Comparison of ENCODE assay signal across 2 cellular contexts in the genomic region with DNA sequence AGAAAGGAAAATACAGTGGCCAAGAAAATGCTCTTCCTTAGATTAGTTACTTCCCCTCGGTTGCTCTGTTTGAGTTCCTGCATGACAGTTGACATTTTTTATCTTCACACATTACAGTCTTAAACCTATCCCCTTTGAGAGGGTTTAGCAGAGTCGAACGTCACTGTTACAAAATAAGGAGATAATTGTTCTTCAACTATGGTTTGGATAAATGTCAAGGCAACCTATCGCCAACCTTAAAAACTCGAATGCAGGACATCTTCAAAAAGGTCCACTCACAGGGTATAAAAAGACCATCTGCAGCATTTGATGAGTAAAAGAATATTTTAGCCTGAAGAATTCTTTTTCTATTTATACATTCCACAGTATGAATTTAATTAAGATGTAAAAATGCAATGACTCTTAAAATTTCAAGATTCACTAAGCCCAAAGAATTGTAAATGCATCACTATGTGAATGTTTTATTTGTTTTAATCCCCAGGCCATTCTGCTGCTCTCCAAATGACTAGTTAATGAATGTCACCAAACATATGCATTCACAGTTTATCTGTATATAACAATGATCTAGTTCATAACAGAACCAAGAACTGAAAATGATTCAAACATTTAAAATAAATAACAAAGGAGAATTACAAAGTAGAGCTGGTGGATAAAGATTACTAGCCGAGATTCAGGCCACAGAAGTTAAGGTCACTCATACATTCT.
TF ChIP-seq lines count a peak whose summit lies in the region.

No MANE protein-coding gene starts in this region.

TF ChIP-seq in SK-N-SH, 30 proteins besides CTCF, POLR2A, EP300 and RAD21 (continued from another document):
- TF ChIP-seq TCF12 (IDR thresholded peaks at IDR 0.05) (no peak), GATA2 (CRISPR knock-in tag; IDR thresholded peaks at IDR 0.05) (no peak), MEF2A (IDR thresholded peaks at IDR 0.05; ENCODE audit: borderline replicate concordance, low read depth) (no peak), TEAD4 (IDR thresholded peaks at IDR 0.05; ENCODE audit: borderline replicate concordance, insufficient read depth) (no peak), YY1 (IDR thresholded peaks at IDR 0.05; ENCODE audit: low read depth) (no peak), FOXM1 (IDR thresholded peaks at IDR 0.05; ENCODE audit: low read depth) (no peak), RXRA (IDR thresholded peaks at IDR 0.05; ENCODE audit: borderline replicate concordance, low read depth) (no peak)
- TF ChIP-seq, protein P1, sequence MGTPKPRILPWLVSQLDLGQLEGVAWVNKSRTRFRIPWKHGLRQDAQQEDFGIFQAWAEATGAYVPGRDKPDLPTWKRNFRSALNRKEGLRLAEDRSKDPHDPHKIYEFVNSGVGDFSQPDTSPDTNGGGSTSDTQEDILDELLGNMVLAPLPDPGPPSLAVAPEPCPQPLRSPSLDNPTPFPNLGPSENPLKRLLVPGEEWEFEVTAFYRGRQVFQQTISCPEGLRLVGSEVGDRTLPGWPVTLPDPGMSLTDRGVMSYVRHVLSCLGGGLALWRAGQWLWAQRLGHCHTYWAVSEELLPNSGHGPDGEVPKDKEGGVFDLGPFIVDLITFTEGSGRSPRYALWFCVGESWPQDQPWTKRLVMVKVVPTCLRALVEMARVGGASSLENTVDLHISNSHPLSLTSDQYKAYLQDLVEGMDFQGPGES (IDR thresholded peaks at IDR 0.05; ENCODE audit: low read depth, low read length) = no peak
- TF ChIP-seq, protein P2, sequence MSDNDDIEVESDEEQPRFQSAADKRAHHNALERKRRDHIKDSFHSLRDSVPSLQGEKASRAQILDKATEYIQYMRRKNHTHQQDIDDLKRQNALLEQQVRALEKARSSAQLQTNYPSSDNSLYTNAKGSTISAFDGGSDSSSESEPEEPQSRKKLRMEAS (IDR thresholded peaks at IDR 0.05; ENCODE audit: low read depth) = no peak
- TF ChIP-seq, protein P3, sequence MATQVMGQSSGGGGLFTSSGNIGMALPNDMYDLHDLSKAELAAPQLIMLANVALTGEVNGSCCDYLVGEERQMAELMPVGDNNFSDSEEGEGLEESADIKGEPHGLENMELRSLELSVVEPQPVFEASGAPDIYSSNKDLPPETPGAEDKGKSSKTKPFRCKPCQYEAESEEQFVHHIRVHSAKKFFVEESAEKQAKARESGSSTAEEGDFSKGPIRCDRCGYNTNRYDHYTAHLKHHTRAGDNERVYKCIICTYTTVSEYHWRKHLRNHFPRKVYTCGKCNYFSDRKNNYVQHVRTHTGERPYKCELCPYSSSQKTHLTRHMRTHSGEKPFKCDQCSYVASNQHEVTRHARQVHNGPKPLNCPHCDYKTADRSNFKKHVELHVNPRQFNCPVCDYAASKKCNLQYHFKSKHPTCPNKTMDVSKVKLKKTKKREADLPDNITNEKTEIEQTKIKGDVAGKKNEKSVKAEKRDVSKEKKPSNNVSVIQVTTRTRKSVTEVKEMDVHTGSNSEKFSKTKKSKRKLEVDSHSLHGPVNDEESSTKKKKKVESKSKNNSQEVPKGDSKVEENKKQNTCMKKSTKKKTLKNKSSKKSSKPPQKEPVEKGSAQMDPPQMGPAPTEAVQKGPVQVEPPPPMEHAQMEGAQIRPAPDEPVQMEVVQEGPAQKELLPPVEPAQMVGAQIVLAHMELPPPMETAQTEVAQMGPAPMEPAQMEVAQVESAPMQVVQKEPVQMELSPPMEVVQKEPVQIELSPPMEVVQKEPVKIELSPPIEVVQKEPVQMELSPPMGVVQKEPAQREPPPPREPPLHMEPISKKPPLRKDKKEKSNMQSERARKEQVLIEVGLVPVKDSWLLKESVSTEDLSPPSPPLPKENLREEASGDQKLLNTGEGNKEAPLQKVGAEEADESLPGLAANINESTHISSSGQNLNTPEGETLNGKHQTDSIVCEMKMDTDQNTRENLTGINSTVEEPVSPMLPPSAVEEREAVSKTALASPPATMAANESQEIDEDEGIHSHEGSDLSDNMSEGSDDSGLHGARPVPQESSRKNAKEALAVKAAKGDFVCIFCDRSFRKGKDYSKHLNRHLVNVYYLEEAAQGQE (IDR thresholded peaks at IDR 0.05; ENCODE audit: low read depth, low read length) = no peak
- TF ChIP-seq, protein P4, sequence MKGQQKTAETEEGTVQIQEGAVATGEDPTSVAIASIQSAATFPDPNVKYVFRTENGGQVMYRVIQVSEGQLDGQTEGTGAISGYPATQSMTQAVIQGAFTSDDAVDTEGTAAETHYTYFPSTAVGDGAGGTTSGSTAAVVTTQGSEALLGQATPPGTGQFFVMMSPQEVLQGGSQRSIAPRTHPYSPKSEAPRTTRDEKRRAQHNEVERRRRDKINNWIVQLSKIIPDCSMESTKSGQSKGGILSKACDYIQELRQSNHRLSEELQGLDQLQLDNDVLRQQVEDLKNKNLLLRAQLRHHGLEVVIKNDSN (IDR thresholded peaks at IDR 0.05; ENCODE audit: borderline replicate concordance, low read depth) = no peak

TF ChIP-seq in SK-N-SH treated with all-trans-retinoic acid at 6 μM for 48 hours, 23 proteins besides CTCF, POLR2A, EP300 and RAD21 (continued from another document):
- TF ChIP-seq, protein P5, sequence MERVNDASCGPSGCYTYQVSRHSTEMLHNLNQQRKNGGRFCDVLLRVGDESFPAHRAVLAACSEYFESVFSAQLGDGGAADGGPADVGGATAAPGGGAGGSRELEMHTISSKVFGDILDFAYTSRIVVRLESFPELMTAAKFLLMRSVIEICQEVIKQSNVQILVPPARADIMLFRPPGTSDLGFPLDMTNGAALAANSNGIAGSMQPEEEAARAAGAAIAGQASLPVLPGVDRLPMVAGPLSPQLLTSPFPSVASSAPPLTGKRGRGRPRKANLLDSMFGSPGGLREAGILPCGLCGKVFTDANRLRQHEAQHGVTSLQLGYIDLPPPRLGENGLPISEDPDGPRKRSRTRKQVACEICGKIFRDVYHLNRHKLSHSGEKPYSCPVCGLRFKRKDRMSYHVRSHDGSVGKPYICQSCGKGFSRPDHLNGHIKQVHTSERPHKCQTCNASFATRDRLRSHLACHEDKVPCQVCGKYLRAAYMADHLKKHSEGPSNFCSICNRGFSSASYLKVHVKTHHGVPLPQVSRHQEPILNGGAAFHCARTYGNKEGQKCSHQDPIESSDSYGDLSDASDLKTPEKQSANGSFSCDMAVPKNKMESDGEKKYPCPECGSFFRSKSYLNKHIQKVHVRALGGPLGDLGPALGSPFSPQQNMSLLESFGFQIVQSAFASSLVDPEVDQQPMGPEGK (CRISPR knock-in tag; IDR thresholded peaks at IDR 0.05; ENCODE audit: borderline replicate concordance) = no peak
- TF ChIP-seq ZNF70 (CRISPR knock-in tag; IDR thresholded peaks at IDR 0.05) (no peak), PPARA (CRISPR knock-in tag; IDR thresholded peaks at IDR 0.05; ENCODE audit: borderline replicate concordance) (no peak), ZFP30 (CRISPR knock-in tag; IDR thresholded peaks at IDR 0.05) (no peak), ZFP3 (CRISPR knock-in tag; IDR thresholded peaks at IDR 0.05) (no peak), SNAI2 (CRISPR knock-in tag; IDR thresholded peaks at IDR 0.05) (no peak)
